9 cellular contexts compared by ENCODE assay signal in the genomic region with DNA sequence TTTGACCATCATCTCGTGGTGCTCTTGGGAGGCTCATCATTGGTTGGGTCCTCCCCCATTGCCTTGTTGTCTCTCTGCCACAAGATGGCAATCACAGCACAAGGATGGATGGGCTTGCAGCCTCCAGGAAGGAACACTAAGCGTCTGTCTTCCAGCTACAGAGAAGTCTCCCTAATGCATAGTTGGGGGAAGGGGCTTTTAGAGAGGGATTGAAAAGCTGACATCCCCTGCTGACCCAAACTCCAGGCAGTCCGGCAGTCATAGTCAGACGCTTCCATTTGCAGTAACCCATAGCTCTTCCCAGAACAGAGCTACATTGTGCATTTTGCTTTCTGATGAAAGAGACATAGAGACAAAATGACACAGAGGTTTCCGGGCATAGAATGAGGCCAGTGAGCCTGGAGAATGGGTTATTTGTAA.
A peak's percentile ranks its signal among the peaks of the same experiment; 100 is the strongest.
DNase-seq lines count a peak whose midpoint lies in the region; ATAC-seq, FAIRE-seq and TF ChIP-seq lines count a peak whose summit lies in the region.
"Had no signal": no experiment of that assay in that cellular context is flagged by ENCODE, and none has a peak within 500 bp of the region (broad histone marks: within the 10 kb centered on the region; RNA-seq: fewer than 3 reads in every experiment).

No MANE protein-coding gene starts in this region.

- peak overlapping the region; percentile 57 for H3K4me2 ChIP-seq in K562 (ENCODE audit: insufficient read depth, low read length)

- H3K9ac ChIP-seq in K562 (ENCODE audit: insufficient read depth in 1 of 2, low read depth in 2 of 2, low read length in 2 of 2) (no peak overlapping the region), iPS-18a (ENCODE audit: low read length) (peak overlapping the region; percentile 21)

- CTCF ChIA-PET in K562 (lab: Yijun Ruan, JAX; ENCODE audit: low intra/inter-chr PET ratio): interaction anchor here (0.5 to 2.2 kb wide), 3 partner anchors 164 to 740 kb away, joined by 3 to 11 read pairs (median 5); no protein-coding TSS in a partner anchor

- peaks cover 4% of the 10 kb centered on the region for H3K9me1 ChIP-seq in K562 (ENCODE audit: control insufficient read depth, insufficient read depth, low read length)

- H4K20me1 ChIP-seq in K562 (replicated peaks; ENCODE audit: control insufficient read depth, insufficient read depth, low read length): no peaks in the 10 kb centered on the region

- peak; percentile 13 for DNase-seq in DMS79 treated with DMSO at 0.1 percent for 48 hours (lab: John Stamatoyannopoulos, UW)
- no peak for DNase-seq in DMS79 (lab: John Stamatoyannopoulos, UW)
- DNase-seq in LHCN-M2 (ENCODE audit: low read depth): peak; percentile 51
- peak; percentile 98 for DNase-seq in SK-MEL-5 (ENCODE audit: low read depth, low spot score)
- peak; percentile 63 to 65 (median 64) for DNase-seq in K562 (ENCODE audit: extremely low read depth in 1 of 4, low spot score in 3 of 4)
- peak; percentile 13 to 33 for DNase-seq in stimulated activated CD4-positive, alpha-beta T cell treated with anti-CD3 and anti-CD28 coated beads, Interleukin-2, amount 100 ng/mL, for 48 hours
- no peak for DNase-seq in ovary

- peak; percentile 91 for ATAC-seq in K562

- TF ChIP-seq CTCF in K562 (IDR thresholded peaks at IDR 0.05 in 2 of 3, conservative IDR thresholded peaks at IDR 0.05 in 1 of 3; ENCODE audit: insufficient read depth in 2 of 3, low read depth in 1 of 3, low read length in 3 of 3) (peak; percentile 74 to 82 (median 75)), ovary (IDR thresholded peaks at IDR 0.05) (no peak)

- in situ Hi-C loops in SK-MEL-5 (cut with HindIII; ENCODE audit: low pct_unique_long_range_greater_than_20kb, low sequenced_read_pairs) (no loop called here), K562 (cut with MboI) (no loop called here)

- no peak for TF ChIP-seq EP300 in K562 (IDR thresholded peaks at IDR 0.05; ENCODE audit: low read length)
- no peak for TF ChIP-seq EP300 in ovary (IDR thresholded peaks at IDR 0.05)

- H3K27ac ChIP-seq in K562 (ENCODE audit: extremely low read depth, low read depth, low read length): no peak overlapping the region
- H3K27ac ChIP-seq in iPS-18a (ENCODE audit: low read length): no peak overlapping the region
- no peak overlapping the region for H3K27ac ChIP-seq in ovary

- H3K27me3 ChIP-seq in K562 (ENCODE audit: control insufficient read depth in 2 of 2, insufficient read depth in 2 of 2, low read length in 2 of 2): peaks cover 0 to 7% of the 10 kb centered on the region in 2 experiments; a peak in 1 of 5 replicates
- no peaks in the 10 kb centered on the region for H3K27me3 ChIP-seq in iPS-18a (ENCODE audit: control insufficient read depth, insufficient read depth, low read length)
- H3K27me3 ChIP-seq in ovary: no peaks in the 10 kb centered on the region

- H3K4me3 ChIP-seq in K562: peak overlapping the region; percentile 20
- peak overlapping the region; percentile 34 for H3K4me3 ChIP-seq in iPS-18a (ENCODE audit: low read length)
- H3K4me3 ChIP-seq in ovary: no peak overlapping the region

- POLR2A ChIA-PET in K562 (lab: Yijun Ruan, JAX): interaction anchor here (0.9 kb wide), 1 partner anchor 17 kb away, joined by 3 read pairs; no protein-coding TSS in a partner anchor

- peak; percentile 80 for FAIRE-seq in K562 (lab: Jason Lieb, UNC)
- FAIRE-seq: A204.1 had no signal

- WGBS in K562 (ENCODE audit: insufficient coverage, low coverage, missing lambda C conversion rate): 18% methylated on average over 5 of the region's 5 CpGs
- 19 to 26% (median 20%) methylated on average over 5 of the region's 5 CpGs for WGBS in ovary, 3 donors

- TF ChIP-seq POLR2A in K562 (conservative IDR thresholded peaks at IDR 0.05) (no peak), ovary (IDR thresholded peaks at IDR 0.05) (no peak)

- intact Hi-C loops in K562 (cut with micrococcal nuclease) (loop anchor here (1.0 to 10.0 kb wide), 4 partner anchors 61 to 733 kb away; no protein-coding TSS in a partner anchor), ovary (cut with DNase I) (no loop called here)

- no TSS peak for BruUV-seq in K562 (replicated peaks; lab: Mats Ljungman, UMichigan)

- no peaks in the 10 kb centered on the region for H3K36me3 ChIP-seq in K562 (ENCODE audit: control insufficient read depth, insufficient read depth, low read length)
- H3K36me3 ChIP-seq in iPS-18a (ENCODE audit: control insufficient read depth, low read depth, low read length): no peaks in the 10 kb centered on the region
- H3K36me3 ChIP-seq in ovary: no peaks in the 10 kb centered on the region

- peak; percentile 88 to 94 for TF ChIP-seq RAD21 in K562 (CRISPR knock-in tag; conservative IDR thresholded peaks at IDR 0.05 in 1 of 2, IDR thresholded peaks at IDR 0.05 in 1 of 2)

- peak overlapping the region; percentile 95 for H2AFZ ChIP-seq in K562 (ENCODE audit: low read depth, low read length)

- no peaks in the 10 kb centered on the region; a peak in 1 of 5 replicates for H3K4me1 ChIP-seq in K562 (replicated peaks in 1 of 2; ENCODE audit: control insufficient read depth in 2 of 2, insufficient read depth in 2 of 2, low read length in 2 of 2)
- H3K4me1 ChIP-seq in iPS-18a (ENCODE audit: control insufficient read depth, low read depth, low read length): peaks cover 32% of the 10 kb centered on the region
- H3K4me1 ChIP-seq in ovary (ENCODE audit: insufficient read depth): peaks cover 2% of the 10 kb centered on the region

- no peaks in the 10 kb centered on the region for H3K79me2 ChIP-seq in K562 (ENCODE audit: control insufficient read depth, insufficient read depth, low read length)

- H3K9me3 ChIP-seq in K562 (replicated peaks; ENCODE audit: control insufficient read depth, insufficient read depth, low read depth, low read length) (peaks cover 6% of the 10 kb centered on the region; the same call in 1 of the 2 replicates), iPS-18a (ENCODE audit: control insufficient read depth, low read depth, low read length) (no peaks in the 10 kb centered on the region), ovary (no peaks in the 10 kb centered on the region)

TF ChIP-seq in K562, 482 proteins besides CTCF, POLR2A, EP300 and RAD21 (continues in another document):
- no peak for TF ChIP-seq SMAD4 (CRISPR knock-in tag; conservative IDR thresholded peaks at IDR 0.05)
- TF ChIP-seq, protein P1, sequence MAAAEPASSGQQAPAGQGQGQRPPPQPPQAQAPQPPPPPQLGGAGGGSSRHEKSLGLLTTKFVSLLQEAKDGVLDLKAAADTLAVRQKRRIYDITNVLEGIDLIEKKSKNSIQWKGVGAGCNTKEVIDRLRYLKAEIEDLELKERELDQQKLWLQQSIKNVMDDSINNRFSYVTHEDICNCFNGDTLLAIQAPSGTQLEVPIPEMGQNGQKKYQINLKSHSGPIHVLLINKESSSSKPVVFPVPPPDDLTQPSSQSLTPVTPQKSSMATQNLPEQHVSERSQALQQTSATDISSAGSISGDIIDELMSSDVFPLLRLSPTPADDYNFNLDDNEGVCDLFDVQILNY (CRISPR knock-in tag; IDR thresholded peaks at IDR 0.05): no peak
- no peak for TF ChIP-seq SREBF2 (CRISPR knock-in tag; IDR thresholded peaks at IDR 0.05)
- TF ChIP-seq, protein P2, sequence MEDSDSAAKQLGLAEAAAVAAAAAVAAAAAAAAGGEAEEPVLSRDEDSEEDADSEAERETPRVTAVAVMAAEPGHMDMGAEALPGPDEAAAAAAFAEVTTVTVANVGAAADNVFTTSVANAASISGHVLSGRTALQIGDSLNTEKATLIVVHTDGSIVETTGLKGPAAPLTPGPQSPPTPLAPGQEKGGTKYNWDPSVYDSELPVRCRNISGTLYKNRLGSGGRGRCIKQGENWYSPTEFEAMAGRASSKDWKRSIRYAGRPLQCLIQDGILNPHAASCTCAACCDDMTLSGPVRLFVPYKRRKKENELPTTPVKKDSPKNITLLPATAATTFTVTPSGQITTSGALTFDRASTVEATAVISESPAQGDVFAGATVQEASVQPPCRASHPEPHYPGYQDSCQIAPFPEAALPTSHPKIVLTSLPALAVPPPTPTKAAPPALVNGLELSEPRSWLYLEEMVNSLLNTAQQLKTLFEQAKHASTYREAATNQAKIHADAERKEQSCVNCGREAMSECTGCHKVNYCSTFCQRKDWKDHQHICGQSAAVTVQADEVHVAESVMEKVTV (CRISPR knock-in tag; IDR thresholded peaks at IDR 0.05): peak; percentile 80
- no peak for TF ChIP-seq ZNF436 (CRISPR knock-in tag; IDR thresholded peaks at IDR 0.05)
- peak; percentile 91 for TF ChIP-seq ZNF263 (CRISPR knock-in tag; IDR thresholded peaks at IDR 0.05; ENCODE audit: borderline replicate concordance)
- TF ChIP-seq FUS (optimal IDR thresholded peaks at IDR 0.05; ENCODE audit: low read depth, low read length): no peak
- TF ChIP-seq, protein P3, sequence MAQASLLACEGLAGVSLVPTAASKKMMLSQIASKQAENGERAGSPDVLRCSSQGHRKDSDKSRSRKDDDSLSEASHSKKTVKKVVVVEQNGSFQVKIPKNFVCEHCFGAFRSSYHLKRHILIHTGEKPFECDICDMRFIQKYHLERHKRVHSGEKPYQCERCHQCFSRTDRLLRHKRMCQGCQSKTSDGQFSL (CRISPR knock-in tag; IDR thresholded peaks at IDR 0.05): peak; percentile 67
- TF ChIP-seq, protein P3 (tag; IDR thresholded peaks at IDR 0.05): no peak
- TF ChIP-seq, protein P4, sequence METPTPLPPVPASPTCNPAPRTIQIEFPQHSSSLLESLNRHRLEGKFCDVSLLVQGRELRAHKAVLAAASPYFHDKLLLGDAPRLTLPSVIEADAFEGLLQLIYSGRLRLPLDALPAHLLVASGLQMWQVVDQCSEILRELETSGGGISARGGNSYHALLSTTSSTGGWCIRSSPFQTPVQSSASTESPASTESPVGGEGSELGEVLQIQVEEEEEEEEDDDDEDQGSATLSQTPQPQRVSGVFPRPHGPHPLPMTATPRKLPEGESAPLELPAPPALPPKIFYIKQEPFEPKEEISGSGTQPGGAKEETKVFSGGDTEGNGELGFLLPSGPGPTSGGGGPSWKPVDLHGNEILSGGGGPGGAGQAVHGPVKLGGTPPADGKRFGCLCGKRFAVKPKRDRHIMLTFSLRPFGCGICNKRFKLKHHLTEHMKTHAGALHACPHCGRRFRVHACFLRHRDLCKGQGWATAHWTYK (CRISPR knock-in tag; IDR thresholded peaks at IDR 0.05): no peak
- TF ChIP-seq CTBP1 (IDR thresholded peaks at IDR 0.05; ENCODE audit: borderline replicate concordance): 0 out of 2 replicates have a peak, but pooled peaks have one; percentile 16
- 0 out of 2 replicates have a peak, but pooled peaks have one; percentile 20 for TF ChIP-seq CREM (IDR thresholded peaks at IDR 0.05; ENCODE audit: low read depth)
- TF ChIP-seq PHF21A (IDR thresholded peaks at IDR 0.05; ENCODE audit: borderline replicate concordance, low read depth): no peak
- 0 out of 2 replicates have a peak, but pooled peaks have one; percentile 2 for TF ChIP-seq SPI1 (IDR thresholded peaks at IDR 0.05; ENCODE audit: borderline replicate concordance, low read depth, low read length)

Comparison
In these comparisons a context has a peak if more than half of its experiments do, and no peak if none do; other contexts are left out.
1. DNase-seq: peak in DMS79 treated with DMSO at 0.1 percent for 48 hours (single experiment), LHCN-M2 (single experiment), SK-MEL-5 (single experiment), K562 (4 of 4) and stimulated activated CD4-positive, alpha-beta T cell treated with anti-CD3 and anti-CD28 coated beads, Interleukin-2, amount 100 ng/mL, for 48 hours (2 of 2); none in DMS79 (single experiment) and ovary (0 of 5).
2. CTCF ChIP-seq: peak in K562 (3 of 3); none in ovary (0 of 3).